Comparison of ENCODE assay signal across 12 cellular contexts in the genomic region with DNA sequence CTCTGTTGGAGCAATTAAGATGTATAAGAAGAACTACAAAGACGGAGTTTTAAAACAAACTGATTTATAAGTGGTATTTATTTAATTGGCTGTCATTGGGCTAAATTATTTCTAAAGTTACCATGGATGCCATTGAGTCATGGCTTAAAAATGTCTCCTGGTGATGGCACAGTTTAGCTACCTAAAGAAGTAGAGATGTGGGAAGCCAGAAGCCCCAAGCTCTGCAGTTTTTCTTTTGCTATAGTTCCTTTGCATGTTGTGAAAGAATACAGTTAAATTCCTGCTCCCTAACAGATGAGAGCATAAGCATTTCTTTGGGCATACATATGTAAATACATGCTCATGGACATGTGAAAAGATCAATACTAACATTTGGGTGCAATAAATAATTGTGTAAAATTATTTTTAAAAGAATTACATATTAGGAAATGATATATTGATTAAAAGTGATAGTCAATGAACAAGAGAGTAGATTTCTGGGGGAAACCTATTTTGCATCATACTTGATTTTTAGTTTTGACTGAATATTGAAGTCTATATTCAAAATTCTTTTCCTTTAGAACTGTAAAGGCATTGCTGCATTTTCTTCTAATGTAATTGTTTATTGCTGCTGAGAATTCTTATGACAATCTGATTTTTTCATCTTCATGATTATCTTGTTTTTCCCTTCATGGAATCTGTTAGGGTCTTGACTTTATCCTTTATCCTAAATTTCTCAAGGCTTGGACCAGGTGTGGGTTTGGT. TPM values are rescaled to one million over a fixed set of nuclear protein-coding genes. Genes with fewer than 3 reads are reported as not detected.
DNase-seq lines count a peak whose midpoint lies in the region; ATAC-seq, FAIRE-seq and TF ChIP-seq lines count a peak whose summit lies in the region.
"Had no signal": no experiment of that assay in that cellular context is flagged by ENCODE, and none has a peak within 500 bp of the region (broad histone marks: within the 10 kb centered on the region; RNA-seq: fewer than 3 reads in every experiment).

No MANE protein-coding gene starts in this region.

- CTCF ChIA-PET in HCT116 (lab: Charles Lee), result no interaction called here

- peak overlapping the region; percentile 81 for H3K4me2 ChIP-seq in HCT116 (ENCODE audit: low read length)

- no peaks in the 10 kb centered on the region for H3K27me3 ChIP-seq in HCT116 (ENCODE audit: insufficient read depth, low read length)
- H3K27me3 ChIP-seq: uterus had no signal

- no peaks in the 10 kb centered on the region for H3K27me3 Mint-ChIP-seq in activated T-helper 17 cell treated with anti-CD3 and anti-CD28 coated beads, Interleukin-2, amount 50 U/mL, for 72 hours
- peaks cover 4 to 11% (median 8%) of the 10 kb centered on the region in 3 donors for H3K27me3 Mint-ChIP-seq in immature natural killer cell (ENCODE audit: low read depth in 3 of 3)

- H3K4me1 ChIP-seq in HCT116 (ENCODE audit: control insufficient read depth in 1 of 2, insufficient read depth in 2 of 2, low read length in 2 of 2), result peaks cover 12 to 25% of the 10 kb centered on the region in 2 experiments
- peaks cover 2 to 4% of the 10 kb centered on the region in 2 donors for H3K4me1 ChIP-seq in kidney (ENCODE audit: control insufficient read depth in 1 of 2, insufficient read depth in 1 of 2, low read depth in 1 of 2, low read length in 2 of 2)

- peak overlapping the region; percentile 99 for H3K27ac Mint-ChIP-seq in activated T-helper 17 cell treated with anti-CD3 and anti-CD28 coated beads, Interleukin-2, amount 50 U/mL, for 72 hours
- H3K27ac Mint-ChIP-seq in immature natural killer cell, result peak overlapping the region in 5 of 6 donors; percentile 39 to 94 (median 42)

- no peak for TF ChIP-seq RAD21 in HCT116 (IDR thresholded peaks at IDR 0.05; ENCODE audit: low read depth)

- H3K9me3 Mint-ChIP-seq in activated T-helper 17 cell treated with anti-CD3 and anti-CD28 coated beads, Interleukin-2, amount 50 U/mL, for 72 hours, result no peaks in the 10 kb centered on the region
- H3K9me3 Mint-ChIP-seq in immature natural killer cell, result no peaks in the 10 kb centered on the region

- RAD21 ChIA-PET in HCT116 (lab: Charles Lee; ENCODE audit: low non-redundant PET in 1 of 2, low total read pairs in 2 of 2, uncharacterized antibody in 2 of 2, unreplicated experiment in 2 of 2), result no interaction called here

- peak overlapping the region; percentile 97 for H3K4me3 Mint-ChIP-seq in activated T-helper 17 cell treated with anti-CD3 and anti-CD28 coated beads, Interleukin-2, amount 50 U/mL, for 72 hours
- H3K4me3 Mint-ChIP-seq in immature natural killer cell, result peak overlapping the region; percentile 93 to 98 (median 97)

- H3K9me2 ChIP-seq in HCT116 (ENCODE audit: insufficient read depth), result no peaks in the 10 kb centered on the region; the same call in 1 of the 2 replicates

- H3K27ac ChIP-seq in HCT116 (ENCODE audit: low read depth, low read length), result no peak overlapping the region
- H3K27ac ChIP-seq in kidney (ENCODE audit: low read depth in 2 of 2, low read length in 2 of 2), result no peak overlapping the region
- H3K27ac ChIP-seq: uterus had no signal

- peaks cover 12% of the 10 kb centered on the region; the same call in 1 of the 2 replicates for H4K20me1 ChIP-seq in HCT116 (ENCODE audit: insufficient read depth)

- ATAC-seq in HCT116 (no peak), GM21526 (IDR thresholded peaks at IDR 0.05; ENCODE audit: low FRiP score, unreplicated experiment) (no peak)
- no peak for ATAC-seq in activated T-helper 17 cell treated with anti-CD3 and anti-CD28 coated beads, Interleukin-2, amount 50 U/mL, for 72 hours (replicated peaks)

- H3K36me3 ChIP-seq in HCT116 (ENCODE audit: control insufficient read depth in 1 of 2, insufficient read depth in 2 of 2, low read length in 2 of 2), result 0 out of 4 replicates have a peak, but pooled peaks cover 0 to 4% of the 10 kb centered on the region in 2 experiments
- peaks cover 0 to 6% of the 10 kb centered on the region in 2 donors for H3K36me3 ChIP-seq in kidney (ENCODE audit: control insufficient read depth in 1 of 2, insufficient read depth in 2 of 2, low read length in 2 of 2)
- H3K36me3 ChIP-seq: uterus had no signal

- BruUV-seq in HCT116 (replicated peaks; lab: Mats Ljungman, UMichigan), result no TSS peak

- no peaks in the 10 kb centered on the region for H3K9me3 ChIP-seq in HCT116 (ENCODE audit: control insufficient read depth in 1 of 2, insufficient read depth in 1 of 2, low read depth in 1 of 2, low read length in 2 of 2)
- no peaks in the 10 kb centered on the region for H3K9me3 ChIP-seq in kidney (ENCODE audit: control insufficient read depth in 1 of 2, low read length in 2 of 2)
- H3K9me3 ChIP-seq: uterus had no signal

- no peak for FAIRE-seq in kidney (lab: Jason Lieb, UNC)

- no peak for TF ChIP-seq CTCF in HCT116 (IDR thresholded peaks at IDR 0.05 in 2 of 3, conservative IDR thresholded peaks at IDR 0.05 in 1 of 3; ENCODE audit: borderline replicate concordance in 1 of 3, insufficient read depth in 1 of 3, low read depth in 2 of 3, low read length in 2 of 3)
- TF ChIP-seq CTCF in kidney (IDR thresholded peaks at IDR 0.05; ENCODE audit: borderline replicate concordance, extremely low read depth, insufficient read depth), result no peak

- H3K4me1 Mint-ChIP-seq in activated T-helper 17 cell treated with anti-CD3 and anti-CD28 coated beads, Interleukin-2, amount 50 U/mL, for 72 hours, result peaks cover 34% of the 10 kb centered on the region
- peaks cover 57 to 81% of the 10 kb centered on the region in 2 donors for H3K4me1 Mint-ChIP-seq in immature natural killer cell

- H3K9ac ChIP-seq in HCT116 (ENCODE audit: low read length) (peak overlapping the region; percentile 82), kidney (ENCODE audit: low read length in 2 of 2) (no peak overlapping the region)

- intact Hi-C loops in HCT116 (cut with micrococcal nuclease) (loop anchor here (5.0 kb wide), 1 partner anchor 722 kb away; no protein-coding TSS in a partner anchor), kidney (cut with DNase I) (no loop called here)

- H3K79me2 ChIP-seq in HCT116 (ENCODE audit: insufficient read depth, low read length), result peaks cover 70% of the 10 kb centered on the region

- no peak for TF ChIP-seq POLR2A in HCT116 (IDR thresholded peaks at IDR 0.05; ENCODE audit: borderline replicate concordance, extremely low read depth, insufficient read depth, insufficient read length)

- H3K4me3 ChIP-seq in HCT116 (replicated peaks in 1 of 2; ENCODE audit: low read depth in 1 of 2, low read length in 2 of 2) (peak overlapping the region in 1 of 2 experiments; percentile 62; a peak in 2 of 4 replicates), kidney (ENCODE audit: low read length in 2 of 2) (peak overlapping the region in 1 of 2 donors; percentile 11)

- POLR2A ChIA-PET in HCT116 (lab: Charles Lee), result no interaction called here

- DNase-seq in AG08396 (ENCODE audit: low spot score) (peak; percentile 11), HCT116 (ENCODE audit: low read depth, low spot score) (no peak), immature natural killer cell (no peak), NCI-H2171 treated with DMSO at 0.1 percent for 48 hours (lab: John Stamatoyannopoulos, UW) (no peak), kidney (no peak)
- no peak for DNase-seq in stimulated activated naive CD4-positive, alpha-beta T cell (lab: John Stamatoyannopoulos, UW)
- DNase-seq: NCI-H446, uterus had no signal

- peaks cover 63% of the 10 kb centered on the region for H3K36me3 Mint-ChIP-seq in activated T-helper 17 cell treated with anti-CD3 and anti-CD28 coated beads, Interleukin-2, amount 50 U/mL, for 72 hours (ENCODE audit: low read depth)
- peaks cover 0 to 5% (median 4%) of the 10 kb centered on the region in 3 donors for H3K36me3 Mint-ChIP-seq in immature natural killer cell

- H2AFZ ChIP-seq in HCT116 (ENCODE audit: low read depth, low read length, poor library complexity, severe bottlenecking), result no peak overlapping the region

TF ChIP-seq in HCT116, 20 proteins besides CTCF, POLR2A, EP300 and RAD21:
- no peak for TF ChIP-seq SP1 (IDR thresholded peaks at IDR 0.05; ENCODE audit: low read depth)
- no peak for TF ChIP-seq TCF7L2 (IDR thresholded peaks at IDR 0.05; ENCODE audit: borderline replicate concordance, extremely low read depth, insufficient read depth, insufficient read length)
- no peak for TF ChIP-seq ZNF274 (IDR thresholded peaks at IDR 0.05; ENCODE audit: low read depth, low read length)
- TF ChIP-seq CBX3 (IDR thresholded peaks at IDR 0.05; ENCODE audit: low read depth), result no peak
- no peak for TF ChIP-seq JUND (IDR thresholded peaks at IDR 0.05)

RNA-seq across cellular contexts. Expression of a gene that starts 2.1 kb away (rescaled TPM):
- 72.0 TPM for total RNA-seq in HCT116 (2021; ENCODE audit: unreplicated experiment)
- polyA plus RNA-seq in HCT116 (2012), result 23.8 and 26.2 TPM in 2 replicates
- total RNA-seq in activated T-helper 17 cell treated with anti-CD3 and anti-CD28 coated beads, Interleukin-2, amount 50 U/mL, for 72 hours, result 100 to 1,000 TPM in 1 of 2 donors, 10 to 100 TPM in 1; 98.5 to 112 TPM
- 10 to 100 TPM; 14.5 to 27.3 (median 15.7) TPM for polyA plus RNA-seq in immature natural killer cell
- 56.3 TPM for total RNA-seq in kidney
- polyA plus RNA-seq in kidney (ENCODE audit: insufficient read depth, low read depth, low replicate concordance), result 18.1 TPM

RNA-seq across cellular contexts. Expression of a gene that starts 40.4 kb away (rescaled TPM):
- total RNA-seq in HCT116 (2021; ENCODE audit: unreplicated experiment) (0.15 TPM), kidney (3.7 TPM)
- polyA plus RNA-seq in HCT116 (2012), result 0.02 and 0.23 TPM in 2 replicates
- total RNA-seq in activated T-helper 17 cell treated with anti-CD3 and anti-CD28 coated beads, Interleukin-2, amount 50 U/mL, for 72 hours, result 1 to 10 TPM; 2.7 to 3.3 TPM
- polyA plus RNA-seq in immature natural killer cell (1 to 10 TPM in 1 of 3 donors, not detected in 2; 1.9 TPM), kidney (ENCODE audit: insufficient read depth, low read depth, low replicate concordance) (0.49 TPM)
- total RNA-seq: dermis microvascular lymphatic vessel endothelial cell, G401 had no signal
